1 cellular context compared by ENCODE assay signal in the genomic region with DNA sequence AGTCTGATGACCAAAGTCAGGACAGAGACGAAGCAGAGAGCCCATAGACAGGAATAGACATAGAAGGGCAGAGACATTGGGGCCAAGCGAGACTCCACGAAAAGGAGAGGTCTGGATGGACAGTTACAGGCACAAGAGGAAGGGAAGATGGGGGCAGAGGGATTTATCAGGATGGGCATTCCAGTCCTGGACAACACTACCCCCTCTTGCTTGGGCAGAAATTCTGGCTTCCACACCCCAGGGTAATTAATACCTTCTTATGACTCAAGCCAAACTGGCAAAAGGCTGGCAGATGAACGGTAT.
TF ChIP-seq lines count a peak whose summit lies in the region.

No MANE protein-coding gene starts in this region.

TF ChIP-seq in H1, 55 proteins besides CTCF, POLR2A, EP300 and RAD21:
- TF ChIP-seq HDAC6 (IDR thresholded peaks at IDR 0.05; ENCODE audit: low read depth, low read length) = no peak
- no peak for TF ChIP-seq EGR1 (IDR thresholded peaks at IDR 0.05; ENCODE audit: borderline replicate concordance, low read depth, low read length)
- no peak for TF ChIP-seq TEAD4 (IDR thresholded peaks at IDR 0.05; ENCODE audit: low read depth, low read length)
- no peak for TF ChIP-seq SAP30 (IDR thresholded peaks at IDR 0.05; ENCODE audit: insufficient read depth, insufficient replicate concordance, low read length)
- TF ChIP-seq MAFK (IDR thresholded peaks at IDR 0.05; ENCODE audit: low read depth, low read length) = no peak
- no peak for TF ChIP-seq SIN3A (conservative IDR thresholded peaks at IDR 0.05 in 1 of 2, IDR thresholded peaks at IDR 0.05 in 1 of 2; ENCODE audit: low read depth in 1 of 2, low read length in 2 of 2)
- TF ChIP-seq SRF (IDR thresholded peaks at IDR 0.05; ENCODE audit: low read depth, low read length) = no peak
- no peak for TF ChIP-seq NANOG (IDR thresholded peaks at IDR 0.05; ENCODE audit: insufficient read depth, low read depth, low read length, poor library complexity, severe bottlenecking)
- no peak for TF ChIP-seq POLR2AphosphoS5 (IDR thresholded peaks at IDR 0.05; ENCODE audit: low read depth, low read length)
- no peak for TF ChIP-seq YY1 (IDR thresholded peaks at IDR 0.05; ENCODE audit: low read depth, low read length)
- TF ChIP-seq, protein P1, sequence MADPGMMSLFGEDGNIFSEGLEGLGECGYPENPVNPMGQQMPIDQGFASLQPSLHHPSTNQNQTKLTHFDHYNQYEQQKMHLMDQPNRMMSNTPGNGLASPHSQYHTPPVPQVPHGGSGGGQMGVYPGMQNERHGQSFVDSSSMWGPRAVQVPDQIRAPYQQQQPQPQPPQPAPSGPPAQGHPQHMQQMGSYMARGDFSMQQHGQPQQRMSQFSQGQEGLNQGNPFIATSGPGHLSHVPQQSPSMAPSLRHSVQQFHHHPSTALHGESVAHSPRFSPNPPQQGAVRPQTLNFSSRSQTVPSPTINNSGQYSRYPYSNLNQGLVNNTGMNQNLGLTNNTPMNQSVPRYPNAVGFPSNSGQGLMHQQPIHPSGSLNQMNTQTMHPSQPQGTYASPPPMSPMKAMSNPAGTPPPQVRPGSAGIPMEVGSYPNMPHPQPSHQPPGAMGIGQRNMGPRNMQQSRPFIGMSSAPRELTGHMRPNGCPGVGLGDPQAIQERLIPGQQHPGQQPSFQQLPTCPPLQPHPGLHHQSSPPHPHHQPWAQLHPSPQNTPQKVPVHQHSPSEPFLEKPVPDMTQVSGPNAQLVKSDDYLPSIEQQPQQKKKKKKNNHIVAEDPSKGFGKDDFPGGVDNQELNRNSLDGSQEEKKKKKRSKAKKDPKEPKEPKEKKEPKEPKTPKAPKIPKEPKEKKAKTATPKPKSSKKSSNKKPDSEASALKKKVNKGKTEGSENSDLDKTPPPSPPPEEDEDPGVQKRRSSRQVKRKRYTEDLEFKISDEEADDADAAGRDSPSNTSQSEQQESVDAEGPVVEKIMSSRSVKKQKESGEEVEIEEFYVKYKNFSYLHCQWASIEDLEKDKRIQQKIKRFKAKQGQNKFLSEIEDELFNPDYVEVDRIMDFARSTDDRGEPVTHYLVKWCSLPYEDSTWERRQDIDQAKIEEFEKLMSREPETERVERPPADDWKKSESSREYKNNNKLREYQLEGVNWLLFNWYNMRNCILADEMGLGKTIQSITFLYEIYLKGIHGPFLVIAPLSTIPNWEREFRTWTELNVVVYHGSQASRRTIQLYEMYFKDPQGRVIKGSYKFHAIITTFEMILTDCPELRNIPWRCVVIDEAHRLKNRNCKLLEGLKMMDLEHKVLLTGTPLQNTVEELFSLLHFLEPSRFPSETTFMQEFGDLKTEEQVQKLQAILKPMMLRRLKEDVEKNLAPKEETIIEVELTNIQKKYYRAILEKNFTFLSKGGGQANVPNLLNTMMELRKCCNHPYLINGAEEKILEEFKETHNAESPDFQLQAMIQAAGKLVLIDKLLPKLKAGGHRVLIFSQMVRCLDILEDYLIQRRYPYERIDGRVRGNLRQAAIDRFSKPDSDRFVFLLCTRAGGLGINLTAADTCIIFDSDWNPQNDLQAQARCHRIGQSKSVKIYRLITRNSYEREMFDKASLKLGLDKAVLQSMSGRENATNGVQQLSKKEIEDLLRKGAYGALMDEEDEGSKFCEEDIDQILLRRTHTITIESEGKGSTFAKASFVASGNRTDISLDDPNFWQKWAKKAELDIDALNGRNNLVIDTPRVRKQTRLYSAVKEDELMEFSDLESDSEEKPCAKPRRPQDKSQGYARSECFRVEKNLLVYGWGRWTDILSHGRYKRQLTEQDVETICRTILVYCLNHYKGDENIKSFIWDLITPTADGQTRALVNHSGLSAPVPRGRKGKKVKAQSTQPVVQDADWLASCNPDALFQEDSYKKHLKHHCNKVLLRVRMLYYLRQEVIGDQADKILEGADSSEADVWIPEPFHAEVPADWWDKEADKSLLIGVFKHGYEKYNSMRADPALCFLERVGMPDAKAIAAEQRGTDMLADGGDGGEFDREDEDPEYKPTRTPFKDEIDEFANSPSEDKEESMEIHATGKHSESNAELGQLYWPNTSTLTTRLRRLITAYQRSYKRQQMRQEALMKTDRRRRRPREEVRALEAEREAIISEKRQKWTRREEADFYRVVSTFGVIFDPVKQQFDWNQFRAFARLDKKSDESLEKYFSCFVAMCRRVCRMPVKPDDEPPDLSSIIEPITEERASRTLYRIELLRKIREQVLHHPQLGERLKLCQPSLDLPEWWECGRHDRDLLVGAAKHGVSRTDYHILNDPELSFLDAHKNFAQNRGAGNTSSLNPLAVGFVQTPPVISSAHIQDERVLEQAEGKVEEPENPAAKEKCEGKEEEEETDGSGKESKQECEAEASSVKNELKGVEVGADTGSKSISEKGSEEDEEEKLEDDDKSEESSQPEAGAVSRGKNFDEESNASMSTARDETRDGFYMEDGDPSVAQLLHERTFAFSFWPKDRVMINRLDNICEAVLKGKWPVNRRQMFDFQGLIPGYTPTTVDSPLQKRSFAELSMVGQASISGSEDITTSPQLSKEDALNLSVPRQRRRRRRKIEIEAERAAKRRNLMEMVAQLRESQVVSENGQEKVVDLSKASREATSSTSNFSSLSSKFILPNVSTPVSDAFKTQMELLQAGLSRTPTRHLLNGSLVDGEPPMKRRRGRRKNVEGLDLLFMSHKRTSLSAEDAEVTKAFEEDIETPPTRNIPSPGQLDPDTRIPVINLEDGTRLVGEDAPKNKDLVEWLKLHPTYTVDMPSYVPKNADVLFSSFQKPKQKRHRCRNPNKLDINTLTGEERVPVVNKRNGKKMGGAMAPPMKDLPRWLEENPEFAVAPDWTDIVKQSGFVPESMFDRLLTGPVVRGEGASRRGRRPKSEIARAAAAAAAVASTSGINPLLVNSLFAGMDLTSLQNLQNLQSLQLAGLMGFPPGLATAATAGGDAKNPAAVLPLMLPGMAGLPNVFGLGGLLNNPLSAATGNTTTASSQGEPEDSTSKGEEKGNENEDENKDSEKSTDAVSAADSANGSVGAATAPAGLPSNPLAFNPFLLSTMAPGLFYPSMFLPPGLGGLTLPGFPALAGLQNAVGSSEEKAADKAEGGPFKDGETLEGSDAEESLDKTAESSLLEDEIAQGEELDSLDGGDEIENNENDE (IDR thresholded peaks at IDR 0.05; ENCODE audit: insufficient replicate concordance, low read length) = no peak
- TF ChIP-seq CREB1 (IDR thresholded peaks at IDR 0.05) = no peak
- TF ChIP-seq CHD2 (IDR thresholded peaks at IDR 0.05; ENCODE audit: low read length) = no peak
- no peak for TF ChIP-seq ASH2L (IDR thresholded peaks at IDR 0.05; ENCODE audit: low read length)
- TF ChIP-seq, protein P2, sequence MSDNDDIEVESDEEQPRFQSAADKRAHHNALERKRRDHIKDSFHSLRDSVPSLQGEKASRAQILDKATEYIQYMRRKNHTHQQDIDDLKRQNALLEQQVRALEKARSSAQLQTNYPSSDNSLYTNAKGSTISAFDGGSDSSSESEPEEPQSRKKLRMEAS (IDR thresholded peaks at IDR 0.05) = no peak
- no peak for TF ChIP-seq CEBPB (IDR thresholded peaks at IDR 0.05; ENCODE audit: low read depth, low read length)
- no peak for TF ChIP-seq SP4 (IDR thresholded peaks at IDR 0.05; ENCODE audit: low read length)
- no peak for TF ChIP-seq TBP (IDR thresholded peaks at IDR 0.05; ENCODE audit: low read depth, low read length)
- no peak for TF ChIP-seq RXRA (IDR thresholded peaks at IDR 0.05; ENCODE audit: insufficient read depth, low read depth, low read length)
- no peak for TF ChIP-seq SP1 (IDR thresholded peaks at IDR 0.05; ENCODE audit: low read depth, low read length)
